Comparison of ENCODE assay signal across 9 cellular contexts in the genomic region with DNA sequence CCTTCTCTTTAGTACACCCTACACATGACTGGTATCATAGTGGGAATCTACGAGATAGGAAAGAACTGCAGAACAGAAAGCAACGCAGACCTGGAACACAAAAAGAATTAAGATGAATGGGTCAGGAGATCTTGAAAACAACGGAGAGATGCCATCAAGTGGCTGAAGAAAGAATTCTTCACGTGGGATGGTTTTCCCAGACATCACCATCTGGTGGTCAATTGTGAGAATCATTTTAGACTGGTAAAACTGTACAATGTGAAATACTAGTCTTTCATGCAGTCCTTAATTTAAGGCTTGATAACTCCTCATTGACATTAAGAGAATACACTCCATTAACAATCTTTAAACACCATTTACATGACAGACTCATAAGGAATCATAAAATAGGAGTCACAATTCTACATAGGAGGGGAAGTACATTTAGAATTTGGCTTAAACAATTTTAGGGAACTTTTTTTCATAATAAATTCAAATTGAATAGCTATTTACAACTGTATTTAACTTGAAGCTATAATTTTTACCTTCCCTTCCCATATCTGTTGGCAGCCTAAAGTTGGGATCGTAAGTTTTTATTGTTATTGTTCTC.
A peak's percentile ranks its signal among the peaks of the same experiment; 100 is the strongest.
DNase-seq lines count a peak whose midpoint lies in the region; ATAC-seq, FAIRE-seq and TF ChIP-seq lines count a peak whose summit lies in the region.
"Had no signal": no experiment of that assay in that cellular context is flagged by ENCODE, and none has a peak within 500 bp of the region (broad histone marks: within the 10 kb centered on the region; RNA-seq: fewer than 3 reads in every experiment).

No MANE protein-coding gene starts in this region.

- H3K4me3 ChIP-seq in mammary epithelial cell (replicated peaks in 1 of 3; ENCODE audit: insufficient read depth in 1 of 3, low read depth in 2 of 3, low read length in 3 of 3), result no peak overlapping the region

- H2AFZ ChIP-seq in mammary epithelial cell (ENCODE audit: low read depth, low read length), result no peak overlapping the region

- WGBS in mammary epithelial cell (ENCODE audit: low coverage, missing lambda C conversion rate), result 14% methylated on average over 5 of the region's 5 CpGs

- dilution Hi-C loops in mammary epithelial cell (cut with HindIII; ENCODE audit: low sequenced_read_pairs), result no loop called here

- BruUV-seq in mammary epithelial cell (replicated peaks; lab: Mats Ljungman, UMichigan), result no TSS peak

- no peak overlapping the region for H3K9ac ChIP-seq in mammary epithelial cell (ENCODE audit: insufficient read depth, low read length)

- peak overlapping the region; percentile 37 for H3K4me2 ChIP-seq in mammary epithelial cell (ENCODE audit: insufficient read depth, low read depth, low read length)

- H3K79me2 ChIP-seq in mammary epithelial cell (ENCODE audit: insufficient read depth, low read length), result no peaks in the 10 kb centered on the region

- H3K27ac ChIP-seq in mammary epithelial cell (ENCODE audit: insufficient read depth, low read depth, low read length), result no peak overlapping the region
- H3K27ac ChIP-seq: neutrophil had no signal

- in situ Hi-C loops in mammary epithelial cell (cut with MboI; ENCODE audit: low sequenced_read_pairs in 2 of 2), result loop anchor here (5.0 to 10.0 kb wide), 2 partner anchors 605 to 608 kb away; no protein-coding TSS in a partner anchor

- ATAC-seq in GM18867 (IDR thresholded peaks at IDR 0.05; ENCODE audit: unreplicated experiment) (peak; percentile 96), HG03097 (IDR thresholded peaks at IDR 0.05; ENCODE audit: low FRiP score, unreplicated experiment) (peak; percentile 71), left colon (peak; percentile 78)

- no peaks in the 10 kb centered on the region for H3K36me3 ChIP-seq in mammary epithelial cell (ENCODE audit: insufficient read depth, low read length)
- H3K36me3 ChIP-seq: neutrophil had no signal

- TF ChIP-seq CTCF in mammary epithelial cell (conservative IDR thresholded peaks at IDR 0.05 in 1 of 2, IDR thresholded peaks at IDR 0.05 in 1 of 2; ENCODE audit: extremely low read depth in 1 of 2, insufficient read depth in 1 of 2, low read depth in 1 of 2, low read length in 2 of 2), result peak; percentile 82 to 83

- intact Hi-C loops in mammary epithelial cell (cut with micrococcal nuclease) (loop anchor here (1.0 kb wide), 3 partner anchors 247 to 610 kb away; no protein-coding TSS in a partner anchor), left colon (cut with DNase I, micrococcal nuclease) (loop anchor here (5.0 to 10.0 kb wide), 2 partner anchors 608 to 615 kb away; no protein-coding TSS in a partner anchor)

- H3K27me3 ChIP-seq in mammary epithelial cell (ENCODE audit: insufficient read depth, low read length), result no peaks in the 10 kb centered on the region
- H3K27me3 ChIP-seq: neutrophil had no signal

- DNase-seq in AML-193 (lab: John Stamatoyannopoulos, UW) (peak; percentile 42 to 66), NCI-H748 (lab: John Stamatoyannopoulos, UW; ENCODE audit: unreplicated experiment) (peak; percentile 33), mammary epithelial cell (peak; percentile 53), left colon (no peak), urothelium cell line (ENCODE audit: low spot score) (peak; percentile 58), UCSD-AML1 (lab: John Stamatoyannopoulos, UW; ENCODE audit: unreplicated experiment) (no peak)

- no peak for FAIRE-seq in urothelium cell line (lab: Jason Lieb, UNC)

- H4K20me1 ChIP-seq in mammary epithelial cell (ENCODE audit: insufficient read depth, low read length), result no peaks in the 10 kb centered on the region

- CTCF ChIA-PET in mammary epithelial cell (lab: Charles Lee; ENCODE audit: low non-redundant PET), result interaction anchor here (0.6 to 1.9 kb wide), 3 partner anchors 123 to 609 kb away, joined by 3 to 25 read pairs (median 3); no protein-coding TSS in a partner anchor

- H3K4me1 ChIP-seq in mammary epithelial cell (ENCODE audit: insufficient read depth, low read length), result no peaks in the 10 kb centered on the region

- no peaks in the 10 kb centered on the region for H3K9me3 ChIP-seq in mammary epithelial cell (replicated peaks; ENCODE audit: insufficient read depth, low read length)
- H3K9me3 ChIP-seq: neutrophil had no signal

Comparison
In these comparisons a context has a peak if more than half of its experiments do, and no peak if none do; other contexts are left out.
1. DNase-seq: peak in AML-193 (2 of 2), NCI-H748 (single experiment), mammary epithelial cell (single experiment) and urothelium cell line (single experiment); none in left colon (0 of 2) and UCSD-AML1 (single experiment).
2. Peak in every context shown above with its lines, with median percentiles within 50 percentile points of each other: ATAC-seq.